Comparison of ENCODE assay signal across 10 cellular contexts in genomic region chr16:70697601-70698170, GRCh38. TPM values are rescaled to one million over a fixed set of nuclear protein-coding genes. Genes with fewer than 3 reads are reported as not detected.
DNase-seq lines count a peak whose midpoint lies in the region; ATAC-seq and TF ChIP-seq lines count a peak whose summit lies in the region.
"Had no signal": no experiment of that assay in that cellular context is flagged by ENCODE, and none has a peak within 500 bp of the region (broad histone marks: within the 10 kb centered on the region; RNA-seq: fewer than 3 reads in every experiment).

No MANE protein-coding gene starts in this region.

- TF ChIP-seq CTCF in A673 (conservative IDR thresholded peaks at IDR 0.05; ENCODE audit: low read depth, low read length), result no peak
- 0 out of 2 replicates have a peak, but pooled peaks have one; percentile 22 for TF ChIP-seq CTCF in HFFc6 (IDR thresholded peaks at IDR 0.05)
- no peak for TF ChIP-seq CTCF in neural crest cell (conservative IDR thresholded peaks at IDR 0.05)

- no peaks in the 10 kb centered on the region for H3K9me3 ChIP-seq in A673 (ENCODE audit: low read depth, low read length, poor library complexity, severe bottlenecking)

- no peaks in the 10 kb centered on the region for H3K27me3 Mint-ChIP-seq in HFFc6 (ENCODE audit: insufficient read depth)
- H3K27me3 Mint-ChIP-seq in neural crest cell (ENCODE audit: low read depth), result no peaks in the 10 kb centered on the region
- H3K27me3 Mint-ChIP-seq in activated CD4-positive, alpha-beta T cell treated with anti-CD3 and anti-CD28 coated beads for 36 hours, result no peaks in the 10 kb centered on the region
- H3K27me3 Mint-ChIP-seq: T-helper 17 cell had no signal

- peak overlapping the region; percentile 38 for H3K27ac Mint-ChIP-seq in HFFc6
- peak overlapping the region; percentile 75 for H3K27ac Mint-ChIP-seq in neural crest cell (ENCODE audit: unreplicated experiment)
- H3K27ac Mint-ChIP-seq in activated CD4-positive, alpha-beta T cell treated with anti-CD3 and anti-CD28 coated beads for 36 hours, result no peak overlapping the region
- H3K27ac Mint-ChIP-seq: T-helper 17 cell had no signal

- DNase-seq in A673 (ENCODE audit: low spot score) (no peak), HFFc6 (no peak), neural crest cell (ENCODE audit: low read depth, low spot score) (no peak), NCI-H2029 treated with DMSO at 0.1 percent for 48 hours (lab: John Stamatoyannopoulos, UW) (no peak), 8988T (no peak)
- DNase-seq in activated CD4-positive, alpha-beta T cell treated with anti-CD3 and anti-CD28 coated beads for 36 hours, result no peak
- DNase-seq: NCI-H748 treated with DMSO at 0.1 percent for 48 hours, T-helper 17 cell had no signal

- BruUV-seq in A673 (replicated peaks; lab: Mats Ljungman, UMichigan), result no TSS peak

- no peaks in the 10 kb centered on the region for H3K9me3 Mint-ChIP-seq in HFFc6
- H3K9me3 Mint-ChIP-seq in neural crest cell, result no peaks in the 10 kb centered on the region
- no peaks in the 10 kb centered on the region for H3K9me3 Mint-ChIP-seq in activated CD4-positive, alpha-beta T cell treated with anti-CD3 and anti-CD28 coated beads for 36 hours (ENCODE audit: low read depth)

- H3K4me1 Mint-ChIP-seq in HFFc6 (ENCODE audit: low read depth), result peaks cover 59% of the 10 kb centered on the region
- H3K4me1 Mint-ChIP-seq in neural crest cell, result peaks cover 37% of the 10 kb centered on the region
- peaks cover 36% of the 10 kb centered on the region for H3K4me1 Mint-ChIP-seq in activated CD4-positive, alpha-beta T cell treated with anti-CD3 and anti-CD28 coated beads for 36 hours

- H3K36me3 Mint-ChIP-seq in HFFc6 (ENCODE audit: low read depth) (peaks cover 12% of the 10 kb centered on the region; the same call in 1 of the 2 replicates), neural crest cell (ENCODE audit: low read depth) (peaks cover 4% of the 10 kb centered on the region)
- H3K36me3 Mint-ChIP-seq in activated CD4-positive, alpha-beta T cell treated with anti-CD3 and anti-CD28 coated beads for 36 hours (ENCODE audit: low read depth), result peaks cover 6% of the 10 kb centered on the region

- POLR2A ChIA-PET in A673 (lab: Charles Lee; ENCODE audit: low non-redundant PET), result no interaction called here
- POLR2A ChIA-PET in activated CD4-positive, alpha-beta T cell treated with anti-CD3 and anti-CD28 coated beads for 36 hours (lab: Charles Lee), result no interaction called here

- H3K4me3 Mint-ChIP-seq in HFFc6 (no peak overlapping the region), neural crest cell (no peak overlapping the region)
- no peak overlapping the region for H3K4me3 Mint-ChIP-seq in activated CD4-positive, alpha-beta T cell treated with anti-CD3 and anti-CD28 coated beads for 36 hours
- H3K4me3 Mint-ChIP-seq: T-helper 17 cell had no signal

- ATAC-seq in activated CD4-positive, alpha-beta T cell treated with anti-CD3 and anti-CD28 coated beads for 36 hours, result no peak
- no peak for ATAC-seq in GM21737 (IDR thresholded peaks at IDR 0.05; ENCODE audit: unreplicated experiment)
- ATAC-seq: T-helper 17 cell had no signal

- H3K4me1 ChIP-seq in A673 (ENCODE audit: insufficient read depth, low read length, poor library complexity, severe bottlenecking), result no peaks in the 10 kb centered on the region

- H3K4me3 ChIP-seq in A673 (ENCODE audit: low read depth, low read length, poor library complexity, severe bottlenecking), result no peak overlapping the region

- H3K27ac ChIP-seq in A673 (ENCODE audit: low read depth, low read length, poor library complexity, severe bottlenecking), result peak overlapping the region; percentile 23
- peak overlapping the region; percentile 39 for H3K27ac ChIP-seq in cingulate gyrus (ENCODE audit: low read depth, low read length)

- no peaks in the 10 kb centered on the region for H3K27me3 ChIP-seq in A673 (replicated peaks; ENCODE audit: insufficient read depth, low read depth, low read length, poor library complexity)

- intact Hi-C loops in A673 (cut with micrococcal nuclease; ENCODE audit: unreplicated experiment), result no loop called here
- intact Hi-C loops in activated CD4-positive, alpha-beta T cell treated with anti-CD3 and anti-CD28 coated beads for 36 hours (cut with DNase I, micrococcal nuclease), result no loop called here

- CTCF ChIA-PET in A673 (lab: Charles Lee), result no interaction called here
- CTCF ChIA-PET in activated CD4-positive, alpha-beta T cell treated with anti-CD3 and anti-CD28 coated beads for 36 hours (lab: Charles Lee), result interaction anchor here (2.4 kb wide), 1 partner anchor 74 kb away, joined by 7 read pairs; no protein-coding TSS in a partner anchor

- no peaks in the 10 kb centered on the region for H3K36me3 ChIP-seq in A673 (ENCODE audit: insufficient read depth, low read length, poor library complexity, severe bottlenecking)

RNA-seq across cellular contexts. Expression of gene MTSS2, which starts 11.8 kb away (rescaled TPM):
- total RNA-seq in A673 (2021), result 47.6 and 54.8 TPM in 2 replicates
- 10 to 100 TPM; 82.0 to 96.1 (median 86.5) TPM for total RNA-seq in HFFc6 (2021; fragmentation: NEBNext Ultra II Directional; extraction: Animal tissue kit (Norgen Biotek cat#: 25700))
- 93.3 and 95.0 TPM in 2 replicates for total RNA-seq in neural crest cell
- 1 to 10 TPM; 1.6 to 3.5 TPM for total RNA-seq in activated CD4-positive, alpha-beta T cell treated with anti-CD3 and anti-CD28 coated beads for 36 hours

RNA-seq across cellular contexts. Expression of gene IL34, which starts 51.3 kb away (rescaled TPM):
- total RNA-seq in A673 (2021) (not detected in 2 replicates), neural crest cell (0.16 and 0.47 TPM in 2 replicates)
- total RNA-seq in HFFc6 (2021; fragmentation: NEBNext Ultra II Directional; extraction: Animal tissue kit (Norgen Biotek cat#: 25700)), result under 1 TPM in 2 of 6 experiments, not detected in 4; 0.09 TPM
- total RNA-seq in activated CD4-positive, alpha-beta T cell treated with anti-CD3 and anti-CD28 coated beads for 36 hours, result not detected

Comparison
In these comparisons a context has a peak if more than half of its experiments do, and no peak if none do; other contexts are left out.
1. RNA of gene MTSS2, which starts 11.8 kb away (total RNA-seq): 93.3 to 95.0 TPM in neural crest cell, 82.0 to 96.1 TPM in HFFc6 and 47.6 to 54.8 TPM in A673; 1.6 to 3.5 TPM in activated CD4-positive, alpha-beta T cell treated with anti-CD3 and anti-CD28 coated beads for 36 hours; every median in the first group is over 10 times any median in the second.